In genomic region chr5:9025942-9026341, GRCh38 we compare ENCODE assay signal across 16 cellular contexts.
DNase-seq lines count a peak whose midpoint lies in the region; ATAC-seq, FAIRE-seq and TF ChIP-seq lines count a peak whose summit lies in the region.
"Had no signal": no experiment of that assay in that cellular context is flagged by ENCODE, and none has a peak within 500 bp of the region (broad histone marks: within the 10 kb centered on the region; RNA-seq: fewer than 3 reads in every experiment).

No MANE protein-coding gene starts in this region.

- TF ChIP-seq POLR2A in endothelial cell of umbilical vein (IDR thresholded peaks at IDR 0.05; ENCODE audit: low read depth, low read length): no peak

- H3K4me2 ChIP-seq in endothelial cell of umbilical vein (ENCODE audit: insufficient read depth, low read length): no peak overlapping the region

- no peak for ATAC-seq in lower lobe of right lung
- ATAC-seq: HCT116 had no signal

- H4K20me1 ChIP-seq in endothelial cell of umbilical vein (replicated peaks; ENCODE audit: control insufficient read depth, extremely low read depth, insufficient read depth, low read length): no peaks in the 10 kb centered on the region

- no TSS peak for BruUV-seq in endothelial cell of umbilical vein (replicated peaks; lab: Mats Ljungman, UMichigan)

- H3K9me3 ChIP-seq in endothelial cell of umbilical vein (replicated peaks; ENCODE audit: control insufficient read depth, insufficient read depth, low read length) (no peaks in the 10 kb centered on the region), lower lobe of right lung (peaks cover 13% of the 10 kb centered on the region), HAP-1 (peaks cover 3% of the 10 kb centered on the region; the same call in 1 of the 2 replicates)

- no peaks in the 10 kb centered on the region for H3K36me3 ChIP-seq in endothelial cell of umbilical vein (ENCODE audit: control insufficient read depth in 2 of 2, extremely low read depth in 1 of 2, insufficient read depth in 2 of 2, low read length in 2 of 2)
- H3K36me3 ChIP-seq in lower lobe of right lung: no peaks in the 10 kb centered on the region
- no peaks in the 10 kb centered on the region for H3K36me3 ChIP-seq in HAP-1 (replicated peaks)

- no peaks in the 10 kb centered on the region for H3K9me1 ChIP-seq in endothelial cell of umbilical vein (replicated peaks; ENCODE audit: control insufficient read depth, extremely low read depth, insufficient read depth, low read length)

- DNase-seq in ELR (ENCODE audit: low read depth) (peak; percentile 58), HTR-8/SVneo (ENCODE audit: insufficient read length, low spot score) (no peak), endothelial cell of umbilical vein (ENCODE audit: low read depth, low spot score) (no peak), kidney tubule cell (ENCODE audit: low spot score) (peak; percentile 17), lower lobe of right lung (no peak), NCI-H1930 (lab: John Stamatoyannopoulos, UW) (no peak), HAP-1 (ENCODE audit: low spot score in 2 of 2) (no peak)
- DNase-seq: C1 segment of cervical spinal cord; Calu3; CD4-positive, alpha-beta T cell; DMS 273 treated with DMSO at 0.1 percent for 48 hours; DMS79; GF-D8 had no signal

- no peaks in the 10 kb centered on the region for H3K27me3 ChIP-seq in endothelial cell of umbilical vein (ENCODE audit: control insufficient read depth in 2 of 2, insufficient read depth in 2 of 2, low read length in 2 of 2)
- H3K27me3 ChIP-seq in lower lobe of right lung (ENCODE audit: low read depth): no peaks in the 10 kb centered on the region
- H3K27me3 ChIP-seq in HAP-1 (ENCODE audit: low read depth): no peaks in the 10 kb centered on the region

- H3K4me3 ChIP-seq in endothelial cell of umbilical vein (replicated peaks in 1 of 3; ENCODE audit: insufficient read depth in 1 of 3, low read depth in 1 of 3, low read length in 3 of 3) (no peak overlapping the region), lower lobe of right lung (no peak overlapping the region), HAP-1 (no peak overlapping the region)

- no peaks in the 10 kb centered on the region for H3K4me1 ChIP-seq in endothelial cell of umbilical vein (ENCODE audit: control insufficient read depth, extremely low read depth, insufficient read depth, low read length)
- H3K4me1 ChIP-seq in lower lobe of right lung: no peaks in the 10 kb centered on the region
- H3K4me1 ChIP-seq in HAP-1: no peaks in the 10 kb centered on the region

- POLR2A ChIA-PET in endothelial cell of umbilical vein (lab: Charles Lee): no interaction called here

- dilution Hi-C loops in endothelial cell of umbilical vein (cut with MboI; ENCODE audit: extremely low pct_ligation_motif_present, low sequenced_read_pairs): no loop called here

- FAIRE-seq in HTR-8/SVneo (lab: Jason Lieb, UNC): peak; percentile 23
- no peak for FAIRE-seq in endothelial cell of umbilical vein (lab: Jason Lieb, UNC)
- FAIRE-seq: A204.1, GM19239 had no signal

- intact Hi-C loops in endothelial cell of umbilical vein (cut with micrococcal nuclease): no loop called here
- intact Hi-C loops in lower lobe of right lung (cut with DNase I): no loop called here

- H3K9ac ChIP-seq in endothelial cell of umbilical vein (replicated peaks; ENCODE audit: extremely low read depth, insufficient read depth, low read length): no peak overlapping the region

- H3K79me2 ChIP-seq in endothelial cell of umbilical vein (ENCODE audit: control insufficient read depth, insufficient read depth, low read length): no peaks in the 10 kb centered on the region

- TF ChIP-seq CTCF in endothelial cell of umbilical vein (IDR thresholded peaks at IDR 0.05; ENCODE audit: extremely low read depth in 1 of 2, insufficient read depth in 1 of 2, low read depth in 1 of 2, low read length in 2 of 2) (no peak), lower lobe of right lung (IDR thresholded peaks at IDR 0.05) (no peak)

- H2AFZ ChIP-seq in endothelial cell of umbilical vein (ENCODE audit: low read depth, low read length): no peak overlapping the region

- in situ Hi-C loops in HAP-1 (cut with MboI; ENCODE audit: low sequenced_read_pairs): no loop called here

- H3K27ac ChIP-seq in endothelial cell of umbilical vein (ENCODE audit: insufficient read depth, low read depth, low read length): no peak overlapping the region
- H3K27ac ChIP-seq in lower lobe of right lung: no peak overlapping the region

- CTCF ChIA-PET in endothelial cell of umbilical vein (lab: Charles Lee): no interaction called here

TF ChIP-seq in endothelial cell of umbilical vein, 7 proteins besides CTCF, POLR2A, EP300 and RAD21:
- TF ChIP-seq POLR2AphosphoS5 (IDR thresholded peaks at IDR 0.05; ENCODE audit: insufficient read depth, low read depth, low read length) (no peak), FOS (IDR thresholded peaks at IDR 0.05; ENCODE audit: borderline replicate concordance, insufficient read depth, low read length) (peak; percentile 56), MYC (IDR thresholded peaks at IDR 0.05; ENCODE audit: low read depth, low read length) (no peak), GATA2 (IDR thresholded peaks at IDR 0.05; ENCODE audit: insufficient read depth, insufficient read length, low read depth, low read length) (peak; percentile 50)
TF ChIP-seq in endothelial cell of umbilical vein: peak in this region for 2.

Comparison
In these comparisons a context has a peak if more than half of its experiments do, and no peak if none do; other contexts are left out.
1. DNase-seq: peak in ELR (single experiment) and kidney tubule cell (single experiment); none in HTR-8/SVneo (single experiment), endothelial cell of umbilical vein (single experiment), lower lobe of right lung (single experiment), NCI-H1930 (0 of 2) and HAP-1 (0 of 2).